20 cellular contexts compared by ENCODE assay signal in the genomic region with DNA sequence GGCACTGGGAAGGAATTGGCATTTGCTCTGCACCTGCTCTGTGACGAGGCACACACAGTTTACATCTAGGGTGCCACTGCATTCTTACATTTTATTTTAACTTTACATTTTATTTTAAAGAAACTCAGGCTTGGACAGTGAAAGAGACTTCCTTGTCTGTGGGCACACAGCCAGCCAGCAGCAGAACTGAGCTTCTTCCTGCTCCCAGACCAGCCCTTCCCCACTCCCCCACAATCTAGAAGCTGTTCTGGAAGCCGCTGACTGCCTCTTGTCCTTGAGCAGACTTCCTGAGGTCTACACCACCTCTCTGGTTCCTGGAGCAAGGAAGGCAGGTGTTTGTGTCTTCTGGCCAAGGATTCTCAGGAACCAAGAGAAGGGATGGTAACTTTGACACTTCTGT. TPM values are rescaled to one million over a fixed set of nuclear protein-coding genes. Genes with fewer than 3 reads are reported as not detected.
DNase-seq lines count a peak whose midpoint lies in the region; ATAC-seq and FAIRE-seq lines count a peak whose summit lies in the region.
"Had no signal": no experiment of that assay in that cellular context is flagged by ENCODE, and none has a peak within 500 bp of the region (broad histone marks: within the 10 kb centered on the region; RNA-seq: fewer than 3 reads in every experiment).

No MANE protein-coding gene starts in this region.

- H3K23ac ChIP-seq in mesendoderm (ENCODE audit: low read length): no peak overlapping the region

- no peak overlapping the region for H2AK5ac ChIP-seq in mesendoderm (ENCODE audit: low read length)

- intact Hi-C loops in left ventricle myocardium superior (cut with micrococcal nuclease): no loop called here

- DNase-seq in KBM-7 (peak; percentile 54), UCSD-AML1 (lab: John Stamatoyannopoulos, UW; ENCODE audit: unreplicated experiment) (peak; percentile 69), left ventricle myocardium superior (peak; percentile 66), NCI-H69 (lab: John Stamatoyannopoulos, UW) (no peak), mesendoderm (no peak), small intestine (no peak)
- DNase-seq in activated CD4-positive, alpha-beta T cell treated with anti-CD3 and anti-CD28 coated beads, Interleukin-2, amount 50 U/mL, for 1 hour: no peak
- DNase-seq: activated CD4-positive, alpha-beta T cell treated with anti-CD3 and anti-CD28 coated beads, Interleukin-2, amount 10 ng/mL, durations not matched to agents 24 days and 14 days; activated T-cell treated with anti-CD3 and anti-CD28 coated beads, Interleukin-2, amount 50 U/mL, for 24 hours; BE2C; DMS79 treated with DMSO at 0.1 percent for 48 hours; kidney; NCI-H187 treated with DMSO at 0.1 percent for 48 hours; NCI-H524 treated with DMSO at 0.1 percent for 48 hours; nephron progenitor cell had no signal

- H3K9ac ChIP-seq in mesendoderm (ENCODE audit: low read length): no peak overlapping the region
- H3K9ac ChIP-seq: KMS-11 had no signal

- H3K27ac ChIP-seq in skin epidermis (peak overlapping the region in 16 of 21 experiments; percentile 1 to 80 (median 52)), mesendoderm (ENCODE audit: low read depth, low read length) (no peak overlapping the region), small intestine (ENCODE audit: low read depth in 1 of 2, low read length in 1 of 2) (no peak overlapping the region)
- H3K27ac ChIP-seq: KMS-11 had no signal

- in situ Hi-C loops in KBM-7 (cut with MboI; ENCODE audit: low pct_unique_long_range_greater_than_20kb, low sequenced_read_pairs): no loop called here

- H3K27me3 ChIP-seq in mesendoderm (ENCODE audit: insufficient read depth, low read length, poor library complexity): no peaks in the 10 kb centered on the region
- no peaks in the 10 kb centered on the region for H3K27me3 ChIP-seq in small intestine (ENCODE audit: control insufficient read depth in 2 of 2, insufficient read depth in 2 of 2, low read length in 2 of 2)
- H3K27me3 ChIP-seq: BE2C had no signal

- H3K4me1 ChIP-seq in mesendoderm (ENCODE audit: control insufficient read depth, low read depth, low read length) (no peaks in the 10 kb centered on the region), small intestine (ENCODE audit: control insufficient read depth in 2 of 2, insufficient read depth in 1 of 2, low read depth in 1 of 2, low read length in 1 of 2) (no peaks in the 10 kb centered on the region)
- H3K4me1 ChIP-seq: BE2C had no signal

- peak; percentile 48 for ATAC-seq in left ventricle myocardium superior
- ATAC-seq: HCT116 had no signal

- H2BK15ac ChIP-seq in mesendoderm (replicated peaks; ENCODE audit: low read depth): no peak overlapping the region

- H2BK5ac ChIP-seq in mesendoderm (ENCODE audit: low read length): no peak overlapping the region

- no peak overlapping the region for H4K8ac ChIP-seq in mesendoderm (ENCODE audit: low read depth, low read length)

- no CpG with 5 or more reads among the region's 2 CpGs for WGBS in mesendoderm (ENCODE audit: extremely low coverage, insufficient coverage, low lambda C conversion rate)
- 58 to 71% (median 68%) methylated on average over 2 of the region's 2 CpGs for WGBS in small intestine, 3 donors

- FAIRE-seq in small intestine (lab: Jason Lieb, UNC): no peak
- FAIRE-seq: kidney, RCC 7860 had no signal

- H3K9me3 ChIP-seq in small intestine (ENCODE audit: control insufficient read depth, low read depth): no peaks in the 10 kb centered on the region
- H3K9me3 ChIP-seq: BE2C had no signal

- H2BK120ac ChIP-seq in mesendoderm (ENCODE audit: low read depth, low read length): no peak overlapping the region

- H3K36me3 ChIP-seq in mesendoderm (ENCODE audit: control insufficient read depth, insufficient read depth, low read length) (no peaks in the 10 kb centered on the region), small intestine (ENCODE audit: control insufficient read depth in 2 of 2, insufficient read depth in 2 of 2, low read length in 2 of 2) (no peaks in the 10 kb centered on the region)
- H3K36me3 ChIP-seq: BE2C had no signal

- H3K56ac ChIP-seq in mesendoderm (ENCODE audit: low read length): no peak overlapping the region

- no peak overlapping the region for H3K4me2 ChIP-seq in mesendoderm (ENCODE audit: low read length)
- H3K4me2 ChIP-seq: KMS-11, smooth muscle cell had no signal

- H3K18ac ChIP-seq in mesendoderm (ENCODE audit: low read length): no peak overlapping the region

- H3K4ac ChIP-seq in mesendoderm (ENCODE audit: low read depth, low read length): no peak overlapping the region

- no peak overlapping the region for H4K5ac ChIP-seq in mesendoderm (ENCODE audit: low read length)

- no peaks in the 10 kb centered on the region for H3K79me1 ChIP-seq in mesendoderm (ENCODE audit: low read length)

- H3K79me2 ChIP-seq in mesendoderm (ENCODE audit: control insufficient read depth, insufficient read depth, low read length): no peaks in the 10 kb centered on the region

- H3K4me3 ChIP-seq in skin epidermis (no peak overlapping the region), mesendoderm (ENCODE audit: low read length) (no peak overlapping the region), small intestine (ENCODE audit: low read depth in 1 of 2, low read length in 2 of 2) (no peak overlapping the region)
- H3K4me3 ChIP-seq: smooth muscle cell had no signal

RNA-seq across cellular contexts. Expression of a gene that starts 27.9 kb away (rescaled TPM):
- 41.0 TPM for total RNA-seq in left ventricle myocardium superior
- under 0.01 TPM for polyA plus RNA-seq in mesendoderm (2013, experiment 1 of 2)
- polyA plus RNA-seq in mesendoderm (2013, experiment 2 of 2): 0.01 TPM
- 10 to 100 TPM in 1 of 3 donors, 1 to 10 TPM in 1, under 1 TPM in 1; 0.67 to 36.7 (median 1.6) TPM for polyA plus RNA-seq in small intestine
- total RNA-seq: smooth muscle cell had no signal
- polyA plus RNA-seq: smooth muscle cell had no signal

Comparison
In these comparisons a context has a peak if more than half of its experiments do, and no peak if none do; other contexts are left out.
1. DNase-seq: peak in KBM-7 (single experiment), UCSD-AML1 (single experiment) and left ventricle myocardium superior (single experiment); none in activated CD4-positive, alpha-beta T cell treated with anti-CD3 and anti-CD28 coated beads, Interleukin-2, amount 50 U/mL, for 1 hour (single experiment), NCI-H69 (single experiment), mesendoderm (single experiment) and small intestine (single experiment).
2. H3K27ac ChIP-seq: peak in skin epidermis (16 of 21); none in mesendoderm (single experiment) and small intestine (0 of 2).